9 cellular contexts compared by ENCODE assay signal in genomic region chr1:33455537-33456301, GRCh38. TPM values are rescaled to one million over a fixed set of nuclear protein-coding genes. Genes with fewer than 3 reads are reported as not detected.
DNase-seq lines count a peak whose midpoint lies in the region; ATAC-seq, FAIRE-seq and TF ChIP-seq lines count a peak whose summit lies in the region.
"Had no signal": no experiment of that assay in that cellular context is flagged by ENCODE, and none has a peak within 500 bp of the region (broad histone marks: within the 10 kb centered on the region; RNA-seq: fewer than 3 reads in every experiment).

No MANE protein-coding gene starts in this region.

- FAIRE-seq in astrocyte (lab: Jason Lieb, UNC): peak; percentile 96

- peak overlapping the region; percentile 49 for H3K4me2 ChIP-seq in OCI-LY3 (ENCODE audit: low read length)
- peak overlapping the region; percentile 8 for H3K4me2 ChIP-seq in astrocyte (ENCODE audit: low read length)
- H3K4me2 ChIP-seq in hepatocyte: no peak overlapping the region

- ATAC-seq in sciatic nerve (peak; percentile 87), GM19351 (IDR thresholded peaks at IDR 0.05; ENCODE audit: unreplicated experiment) (no peak)

- H3K27me3 ChIP-seq in OCI-LY3 (ENCODE audit: low read depth, low read length) (peaks cover 13% of the 10 kb centered on the region), astrocyte (ENCODE audit: insufficient read depth, low read length) (no peaks in the 10 kb centered on the region), hepatocyte (no peaks in the 10 kb centered on the region)

- H3K9me3 ChIP-seq in OCI-LY3 (ENCODE audit: insufficient read depth, low read length) (no peaks in the 10 kb centered on the region), astrocyte (ENCODE audit: insufficient read depth, low read depth, low read length) (no peaks in the 10 kb centered on the region), hepatocyte (ENCODE audit: low read depth) (no peaks in the 10 kb centered on the region)
- H3K9me3 ChIP-seq: neutrophil had no signal

- no peak overlapping the region for H3K27ac Mint-ChIP-seq in astrocyte (ENCODE audit: unreplicated experiment)

- H3K9me3 Mint-ChIP-seq in astrocyte (ENCODE audit: unreplicated experiment): peaks cover 3% of the 10 kb centered on the region

- no peaks in the 10 kb centered on the region for H3K9me2 ChIP-seq in hepatocyte (replicated peaks; ENCODE audit: insufficient read depth)

- no peak overlapping the region for H3K4me3 Mint-ChIP-seq in astrocyte (ENCODE audit: unreplicated experiment)

- peak overlapping the region; percentile 32 for H3K4me3 ChIP-seq in OCI-LY3 (ENCODE audit: low read length)
- no peak overlapping the region for H3K4me3 ChIP-seq in astrocyte (ENCODE audit: insufficient read depth, low read depth, low read length)
- H3K4me3 ChIP-seq in hepatocyte: no peak overlapping the region

- H3K27me3 Mint-ChIP-seq in astrocyte (ENCODE audit: low read depth, unreplicated experiment): no peaks in the 10 kb centered on the region

- H3K9ac ChIP-seq in OCI-LY3 (ENCODE audit: low read length) (no peak overlapping the region), astrocyte (ENCODE audit: low read length) (peak overlapping the region; percentile 23)

- H3K27ac ChIP-seq in OCI-LY3 (ENCODE audit: low read length): no peak overlapping the region
- no peak overlapping the region for H3K27ac ChIP-seq in astrocyte (ENCODE audit: low read depth, low read length)
- H3K27ac ChIP-seq in hepatocyte: no peak overlapping the region
- H3K27ac ChIP-seq: neutrophil had no signal

- H3K36me3 Mint-ChIP-seq in astrocyte (ENCODE audit: low read depth, unreplicated experiment): no peaks in the 10 kb centered on the region

- H3K79me2 ChIP-seq in OCI-LY3 (ENCODE audit: low read length) (no peaks in the 10 kb centered on the region), astrocyte (ENCODE audit: insufficient read depth, low read length) (no peaks in the 10 kb centered on the region), hepatocyte (no peaks in the 10 kb centered on the region)

- peak; percentile 51 for TF ChIP-seq CTCF in OCI-LY3 (IDR thresholded peaks at IDR 0.05; ENCODE audit: low read depth, low read length)
- peak; percentile 83 for TF ChIP-seq CTCF in astrocyte (IDR thresholded peaks at IDR 0.05; ENCODE audit: insufficient read depth, low read depth, low read length)
- peak; percentile 79 for TF ChIP-seq CTCF in hepatocyte (IDR thresholded peaks at IDR 0.05; ENCODE audit: poor library complexity)

- H3K4me1 Mint-ChIP-seq in astrocyte (ENCODE audit: low read depth, unreplicated experiment): peaks cover 36% of the 10 kb centered on the region

- intact Hi-C loops in sciatic nerve (cut with DNase I): no loop called here

- H2AFZ ChIP-seq in OCI-LY3 (ENCODE audit: low read depth, low read length) (peak overlapping the region; percentile 33; the same call in 1 of the 2 replicates), astrocyte (ENCODE audit: low read depth, low read length) (no peak overlapping the region), hepatocyte (no peak overlapping the region)

- H4K20me1 ChIP-seq in OCI-LY3 (ENCODE audit: insufficient read depth, low read length) (0 out of 2 replicates have a peak, but pooled peaks cover 4% of the 10 kb centered on the region), astrocyte (ENCODE audit: insufficient read depth, low read length) (no peaks in the 10 kb centered on the region), hepatocyte (ENCODE audit: insufficient read depth, poor library complexity, severe bottlenecking) (no peaks in the 10 kb centered on the region)

- H3K4me1 ChIP-seq in OCI-LY3 (ENCODE audit: low read length): peaks cover 16% of the 10 kb centered on the region
- H3K4me1 ChIP-seq in astrocyte (ENCODE audit: insufficient read depth, low read length): peaks cover 42% of the 10 kb centered on the region
- no peaks in the 10 kb centered on the region for H3K4me1 ChIP-seq in hepatocyte (ENCODE audit: insufficient read depth)

- WGBS in hepatocyte (ENCODE audit: low lambda C conversion rate, missing lambda C conversion rate): 59% methylated on average over 6 of the region's 6 CpGs

- DNase-seq in 8988T: peak; percentile 37
- DNase-seq in ELF-1 (ENCODE audit: low read depth, low spot score): peak; percentile 63
- peak; percentile 96 for DNase-seq in HT1080 (ENCODE audit: low read depth)
- peak; percentile 74 for DNase-seq in astrocyte (ENCODE audit: low read depth)
- peak; percentile 80 for DNase-seq in hepatocyte (ENCODE audit: low spot score)
- DNase-seq in sciatic nerve (ENCODE audit: low spot score): no peak

- H3K36me3 ChIP-seq in OCI-LY3 (replicated peaks; ENCODE audit: low read depth, low read length): no peaks in the 10 kb centered on the region
- no peaks in the 10 kb centered on the region for H3K36me3 ChIP-seq in astrocyte (ENCODE audit: insufficient read depth, low read length)
- H3K36me3 ChIP-seq in hepatocyte (replicated peaks; ENCODE audit: insufficient read depth, low read depth): no peaks in the 10 kb centered on the region
- H3K36me3 ChIP-seq: neutrophil had no signal

RNA-seq across cellular contexts. Expression of gene ZSCAN20, which starts 16.7 kb away (rescaled TPM):
- 3.0 and 5.8 TPM in 2 replicates for total RNA-seq in HT1080 (2014; rRNA removed; shearing (Covaris generic))
- 1.9 and 2.2 TPM in 2 replicates for polyA plus RNA-seq in HT1080 (2015; cell fraction: cytosol; rRNA removed)
- 6.1 and 7.5 TPM in 2 replicates for polyA plus RNA-seq in HT1080 (2015; cell fraction: nucleus; rRNA removed)
- total RNA-seq in astrocyte: 5.2 and 6.9 TPM in 2 replicates
- total RNA-seq in hepatocyte: 6.6 and 6.8 TPM in 2 replicates
- 0.98 and 1.5 TPM in 2 replicates for polyA plus RNA-seq in hepatocyte
- total RNA-seq in sciatic nerve: 8.1 TPM

RNA-seq across cellular contexts. Expression of gene PHC2, which starts 24.8 kb away (rescaled TPM):
- total RNA-seq in HT1080 (2014; rRNA removed; shearing (Covaris generic)): 201 and 240 TPM in 2 replicates
- 229 and 243 TPM in 2 replicates for polyA plus RNA-seq in HT1080 (2015; cell fraction: cytosol; rRNA removed)
- polyA plus RNA-seq in HT1080 (2015; cell fraction: nucleus; rRNA removed): 150 and 170 TPM in 2 replicates
- 112 and 113 TPM in 2 replicates for total RNA-seq in astrocyte
- 56.3 and 77.5 TPM in 2 replicates for total RNA-seq in hepatocyte
- polyA plus RNA-seq in hepatocyte: 101 and 121 TPM in 2 replicates
- total RNA-seq in sciatic nerve: 109 TPM
